Comparison of ENCODE assay signal across 1 cellular context in genomic region chr2:20596193-20596972, GRCh38.
A peak's percentile ranks its signal among the peaks of the same experiment; 100 is the strongest.
TF ChIP-seq lines count a peak whose summit lies in the region.

No MANE protein-coding gene starts in this region.

TF ChIP-seq in HepG2, 621 proteins besides CTCF, POLR2A, EP300 and RAD21 (continued from another document and continues in another):
- no peak for TF ChIP-seq RARG (CRISPR knock-in tag; IDR thresholded peaks at IDR 0.05; ENCODE audit: low read depth)
- TF ChIP-seq RFX3 (CRISPR knock-in tag; IDR thresholded peaks at IDR 0.05), result no peak
- TF ChIP-seq PTBP1 (IDR thresholded peaks at IDR 0.05; ENCODE audit: low read depth, low read length, poor library complexity, severe bottlenecking), result no peak
- no peak for TF ChIP-seq ZNF160 (CRISPR knock-in tag; IDR thresholded peaks at IDR 0.05)
- TF ChIP-seq PLSCR1 (CRISPR knock-in tag; IDR thresholded peaks at IDR 0.05; ENCODE audit: borderline replicate concordance), result no peak
- TF ChIP-seq FUBP1 (CRISPR knock-in tag; IDR thresholded peaks at IDR 0.05; ENCODE audit: borderline replicate concordance), result no peak
- no peak for TF ChIP-seq TBX3 (IDR thresholded peaks at IDR 0.05; ENCODE audit: borderline replicate concordance)
- TF ChIP-seq NFYB (CRISPR knock-in tag; IDR thresholded peaks at IDR 0.05), result no peak
- TF ChIP-seq ZNF644 (CRISPR knock-in tag; IDR thresholded peaks at IDR 0.05; ENCODE audit: low read depth), result no peak
- TF ChIP-seq MAFK (conservative IDR thresholded peaks at IDR 0.05 in 1 of 2, IDR thresholded peaks at IDR 0.05 in 1 of 2; ENCODE audit: low read length in 2 of 2), result no peak
- TF ChIP-seq SCMH1 (CRISPR knock-in tag; IDR thresholded peaks at IDR 0.05; ENCODE audit: borderline replicate concordance), result no peak
- TF ChIP-seq ZNF672 (CRISPR knock-in tag; IDR thresholded peaks at IDR 0.05), result no peak
- TF ChIP-seq ZFX (CRISPR knock-in tag; IDR thresholded peaks at IDR 0.05; ENCODE audit: low read depth), result no peak
- no peak for TF ChIP-seq SRSF1 (optimal IDR thresholded peaks at IDR 0.05; ENCODE audit: low read depth, low read length)
- no peak for TF ChIP-seq FOXA1 (IDR thresholded peaks at IDR 0.05)
- no peak for TF ChIP-seq FOXA1 (CRISPR knock-in tag; IDR thresholded peaks at IDR 0.05)
- 0 out of 2 replicates have a peak, but pooled peaks have one; percentile 4 for TF ChIP-seq MIER3 (CRISPR knock-in tag; IDR thresholded peaks at IDR 0.05; ENCODE audit: borderline replicate concordance)
- no peak for TF ChIP-seq ZNF556 (CRISPR knock-in tag; IDR thresholded peaks at IDR 0.05; ENCODE audit: borderline replicate concordance)
- no peak for TF ChIP-seq ZNF253 (CRISPR knock-in tag; IDR thresholded peaks at IDR 0.05; ENCODE audit: borderline replicate concordance)
- no peak for TF ChIP-seq CHCHD3 (CRISPR knock-in tag; IDR thresholded peaks at IDR 0.05)
- 0 out of 2 replicates have a peak, but pooled peaks have one; percentile 5 for TF ChIP-seq DDIT3 (CRISPR knock-in tag; IDR thresholded peaks at IDR 0.05)
- TF ChIP-seq HNF1A (IDR thresholded peaks at IDR 0.05; ENCODE audit: low read depth), result no peak
- 0 out of 2 replicates have a peak, but pooled peaks have one; percentile 27 for TF ChIP-seq HNF1A (CRISPR knock-in tag; IDR thresholded peaks at IDR 0.05; ENCODE audit: borderline replicate concordance)
- TF ChIP-seq ZNF720 (CRISPR knock-in tag; IDR thresholded peaks at IDR 0.05), result no peak
- no peak for TF ChIP-seq CCDC6 (CRISPR knock-in tag; IDR thresholded peaks at IDR 0.05)
- no peak for TF ChIP-seq PRDM4 (CRISPR knock-in tag; IDR thresholded peaks at IDR 0.05; ENCODE audit: borderline replicate concordance)
- no peak for TF ChIP-seq ZNF329 (CRISPR knock-in tag; IDR thresholded peaks at IDR 0.05; ENCODE audit: low read depth)
- no peak for TF ChIP-seq FOXJ3 (CRISPR knock-in tag; IDR thresholded peaks at IDR 0.05; ENCODE audit: borderline replicate concordance)
- TF ChIP-seq CBX1 (IDR thresholded peaks at IDR 0.05; ENCODE audit: low read depth), result no peak
- no peak for TF ChIP-seq ZFP36 (IDR thresholded peaks at IDR 0.05; ENCODE audit: borderline replicate concordance, low read depth, low read length, partially characterized antibody)
- TF ChIP-seq HNRNPUL1 (IDR thresholded peaks at IDR 0.05; ENCODE audit: low read depth, low read length), result no peak
- no peak for TF ChIP-seq ZFP36L1 (CRISPR knock-in tag; IDR thresholded peaks at IDR 0.05)
- TF ChIP-seq ZNF710 (CRISPR knock-in tag; IDR thresholded peaks at IDR 0.05; ENCODE audit: borderline replicate concordance), result no peak
- 0 out of 2 replicates have a peak, but pooled peaks have one; percentile 23 for TF ChIP-seq ZNF280D (CRISPR knock-in tag; IDR thresholded peaks at IDR 0.05)
- no peak for TF ChIP-seq ZNF263 (CRISPR knock-in tag; IDR thresholded peaks at IDR 0.05)
- TF ChIP-seq ZFAT (CRISPR knock-in tag; conservative IDR thresholded peaks at IDR 0.05), result no peak
- TF ChIP-seq ZNF772 (CRISPR knock-in tag; IDR thresholded peaks at IDR 0.05), result peak; percentile 47; the same call in 1 of the 2 replicates
- no peak for TF ChIP-seq BCLAF1 (IDR thresholded peaks at IDR 0.05)
- 0 out of 2 replicates have a peak, but pooled peaks have one; percentile 67 for TF ChIP-seq CHD4 (IDR thresholded peaks at IDR 0.05; ENCODE audit: borderline replicate concordance, low read length)
- no peak for TF ChIP-seq IKZF5 (CRISPR knock-in tag; IDR thresholded peaks at IDR 0.05)
- 0 out of 2 replicates have a peak, but pooled peaks have one; percentile 8 for TF ChIP-seq SNAI1 (CRISPR knock-in tag; IDR thresholded peaks at IDR 0.05; ENCODE audit: borderline replicate concordance)
